5 cellular contexts compared by ENCODE assay signal in the genomic region with DNA sequence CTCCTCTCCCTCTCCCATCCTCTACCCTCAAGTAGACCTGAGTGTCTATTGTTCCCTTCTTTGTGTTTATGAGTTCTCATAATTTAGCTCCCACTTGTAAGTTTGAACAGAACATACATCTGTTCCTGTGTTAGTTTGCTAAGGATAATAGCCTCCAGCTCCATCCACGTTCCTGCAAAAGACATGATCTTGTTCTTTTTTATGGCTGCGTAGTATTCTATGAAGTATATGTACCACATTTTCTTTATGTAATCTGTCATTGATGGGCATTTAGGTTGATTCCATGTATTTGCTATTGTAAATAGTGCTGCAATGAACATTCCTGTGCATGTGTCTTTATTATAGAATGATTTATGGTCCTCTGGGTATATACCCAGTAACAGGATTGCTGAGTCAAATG. TPM values are rescaled to one million over a fixed set of nuclear protein-coding genes. Genes with fewer than 3 reads are reported as not detected.
"Had no signal": no experiment of that assay in that cellular context is flagged by ENCODE, and none has a peak within 500 bp of the region (broad histone marks: within the 10 kb centered on the region; RNA-seq: fewer than 3 reads in every experiment).

No MANE protein-coding gene starts in this region.

RNA-seq across cellular contexts. Expression of a gene that starts 39.7 kb away (rescaled TPM):
- total RNA-seq: lung microvascular endothelial cell; mononuclear cell; naive thymus-derived CD8-positive, alpha-beta T cell had no signal
- polyA plus RNA-seq: immature natural killer cell; naive thymus-derived CD4-positive, alpha-beta T cell; naive thymus-derived CD8-positive, alpha-beta T cell had no signal
